10 cellular contexts compared by ENCODE assay signal in the genomic region with DNA sequence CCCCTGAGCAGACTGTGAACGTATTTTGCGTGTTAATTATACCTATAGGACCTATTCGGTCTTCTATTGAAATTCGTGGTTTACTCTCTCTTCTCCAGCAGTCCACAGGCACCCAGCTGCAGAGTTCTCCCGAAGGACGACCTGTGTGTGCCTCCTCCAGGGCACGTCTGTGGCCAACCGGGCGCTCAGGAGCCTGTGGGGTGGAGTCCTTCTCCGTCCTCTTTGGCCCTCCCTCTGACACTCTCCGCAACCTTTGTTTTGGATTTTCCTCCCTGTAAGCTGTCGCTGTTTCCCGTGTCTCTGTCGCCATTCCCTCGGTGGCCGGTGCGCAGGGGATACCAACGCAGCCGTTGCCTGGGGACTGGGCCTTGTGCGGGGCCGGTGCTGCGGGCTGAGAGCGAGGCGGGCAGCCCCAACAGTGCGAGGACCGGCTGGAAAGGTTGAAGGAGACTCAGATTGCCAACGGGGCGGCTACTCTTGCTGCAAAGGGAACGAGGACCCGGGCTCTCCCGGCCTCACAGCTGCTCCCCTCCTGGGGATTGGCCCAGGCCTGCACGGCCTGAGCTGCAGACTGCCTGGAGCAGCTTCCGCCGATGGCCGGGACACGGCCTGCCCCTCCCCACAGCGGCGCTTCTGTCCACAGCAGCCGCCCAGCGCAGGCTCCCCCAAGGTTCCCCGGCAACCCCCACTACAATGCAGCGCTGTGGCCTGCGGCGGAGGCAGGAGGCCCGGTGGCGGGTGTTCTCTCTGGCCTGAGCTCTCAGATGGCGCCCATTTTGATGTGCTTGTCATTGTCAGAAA.
DNase-seq lines count a peak whose midpoint lies in the region; ATAC-seq, FAIRE-seq and TF ChIP-seq lines count a peak whose summit lies in the region.
"Had no signal": no experiment of that assay in that cellular context is flagged by ENCODE, and none has a peak within 500 bp of the region (broad histone marks: within the 10 kb centered on the region; RNA-seq: fewer than 3 reads in every experiment).

No MANE protein-coding gene starts in this region.

- no peaks in the 10 kb centered on the region for H3K9me3 Mint-ChIP-seq in natural killer cell treated with Interleukin-12 subunit alpha and Interleukin-12 subunit beta and Interleukin-15 and Interleukin-18, amount 100 ng/mL, for 72 hours
- H3K9me3 Mint-ChIP-seq in activated T-helper 2 cell treated with anti-CD3 and anti-CD28 coated beads, Interferon-gamma antibody, Interleukin-2, Interleukin-4, amounts not matched to agents 10 μg/mL and 5 μg/mL and 100 μg/mL, durations not matched to agents 14 hours and 24 hours and 36 hours = no peaks in the 10 kb centered on the region

- no peak for TF ChIP-seq CTCF in bronchial epithelial cell (IDR thresholded peaks at IDR 0.05; ENCODE audit: insufficient read depth, low read length, severe bottlenecking)

- H3K4me1 ChIP-seq in GM23248 (ENCODE audit: insufficient read depth) (peaks cover 52% of the 10 kb centered on the region), iPS-20b (ENCODE audit: insufficient read depth, low read length) (peaks cover 8% of the 10 kb centered on the region; the same call in 1 of the 2 replicates), skeletal muscle satellite cell (ENCODE audit: control insufficient read depth, insufficient read depth, low read length) (peaks cover 20% of the 10 kb centered on the region)

- H3K4me2 ChIP-seq in GM23248 (ENCODE audit: unreplicated experiment) (peak overlapping the region; percentile 76), skeletal muscle satellite cell (ENCODE audit: low read length) (peak overlapping the region; percentile 74)

- no peak overlapping the region for H3K4me3 Mint-ChIP-seq in natural killer cell treated with Interleukin-12 subunit alpha and Interleukin-12 subunit beta and Interleukin-15 and Interleukin-18, amount 100 ng/mL, for 72 hours
- H3K4me3 Mint-ChIP-seq in activated T-helper 2 cell treated with anti-CD3 and anti-CD28 coated beads, Interferon-gamma antibody, Interleukin-2, Interleukin-4, amounts not matched to agents 10 μg/mL and 5 μg/mL and 100 μg/mL, durations not matched to agents 14 hours and 24 hours and 36 hours (ENCODE audit: low read depth) = no peak overlapping the region

- H3K27ac Mint-ChIP-seq in natural killer cell treated with Interleukin-12 subunit alpha and Interleukin-12 subunit beta and Interleukin-15 and Interleukin-18, amount 100 ng/mL, for 72 hours = no peak overlapping the region
- H3K27ac Mint-ChIP-seq in activated T-helper 2 cell treated with anti-CD3 and anti-CD28 coated beads, Interferon-gamma antibody, Interleukin-2, Interleukin-4, amounts not matched to agents 10 μg/mL and 5 μg/mL and 100 μg/mL, durations not matched to agents 14 hours and 24 hours and 36 hours = no peak overlapping the region

- H3K36me3 Mint-ChIP-seq in natural killer cell treated with Interleukin-12 subunit alpha and Interleukin-12 subunit beta and Interleukin-15 and Interleukin-18, amount 100 ng/mL, for 72 hours = no peaks in the 10 kb centered on the region
- H3K36me3 Mint-ChIP-seq in activated T-helper 2 cell treated with anti-CD3 and anti-CD28 coated beads, Interferon-gamma antibody, Interleukin-2, Interleukin-4, amounts not matched to agents 10 μg/mL and 5 μg/mL and 100 μg/mL, durations not matched to agents 14 hours and 24 hours and 36 hours (ENCODE audit: low read depth) = no peaks in the 10 kb centered on the region

- no peak for FAIRE-seq in bronchial epithelial cell (lab: Jason Lieb, UNC)

- peak overlapping the region; percentile 80 for H3K27ac ChIP-seq in GM23248
- H3K27ac ChIP-seq in iPS-20b (ENCODE audit: low read length) = no peak overlapping the region
- H3K27ac ChIP-seq: HL-60 had no signal

- 79 to 82% methylated on average over 40 to 47 of the region's 47 CpGs for WGBS in GM23248 (ENCODE audit: low coverage in 1 of 2, low lambda C conversion rate in 2 of 2, missing lambda C conversion rate in 2 of 2), 2 experiments

- intact Hi-C loops in activated T-helper 2 cell treated with anti-CD3 and anti-CD28 coated beads, Interferon-gamma antibody, Interleukin-2, Interleukin-4, amounts not matched to agents 10 μg/mL and 5 μg/mL and 100 μg/mL, durations not matched to agents 14 hours and 24 hours and 36 hours (cut with micrococcal nuclease) = no loop called here

- ATAC-seq in natural killer cell treated with Interleukin-12 subunit alpha and Interleukin-12 subunit beta and Interleukin-15 and Interleukin-18, amount 100 ng/mL, for 72 hours = no peak
- no peak for ATAC-seq in GM21390 (IDR thresholded peaks at IDR 0.05; ENCODE audit: unreplicated experiment)

- H3K9ac ChIP-seq in GM23248 (peak overlapping the region; percentile 66), iPS-20b (ENCODE audit: low read depth, low read length) (peak overlapping the region; percentile 62; the same call in 1 of the 2 replicates), skeletal muscle satellite cell (ENCODE audit: low read depth, low read length) (peak overlapping the region; percentile 68)

- H3K79me2 ChIP-seq in GM23248 (ENCODE audit: insufficient read depth) = no peaks in the 10 kb centered on the region

- H2AFZ ChIP-seq in GM23248 = peak overlapping the region; percentile 65

- peaks cover 38% of the 10 kb centered on the region for H3F3A ChIP-seq in GM23248 (ENCODE audit: insufficient read depth)

- H3K27me3 ChIP-seq in GM23248 (replicated peaks; ENCODE audit: insufficient read depth) = no peaks in the 10 kb centered on the region
- H3K27me3 ChIP-seq in bronchial epithelial cell (ENCODE audit: control insufficient read depth, insufficient read depth, low read length) = no peaks in the 10 kb centered on the region
- peaks cover 41% of the 10 kb centered on the region for H3K27me3 ChIP-seq in iPS-20b (ENCODE audit: insufficient read depth, low read length)
- peaks cover 41% of the 10 kb centered on the region for H3K27me3 ChIP-seq in skeletal muscle satellite cell (ENCODE audit: control insufficient read depth, insufficient read depth, low read length)

- peak overlapping the region; percentile 53 for H3K4me3 ChIP-seq in GM23248
- H3K4me3 ChIP-seq in bronchial epithelial cell (ENCODE audit: low read depth, low read length) = no peak overlapping the region
- H3K4me3 ChIP-seq in iPS-20b (ENCODE audit: low read length) = peak overlapping the region; percentile 53; the same call in 1 of the 2 replicates
- peak overlapping the region; percentile 33 for H3K4me3 ChIP-seq in skeletal muscle satellite cell (ENCODE audit: low read length)

- H3K9me3 ChIP-seq in GM23248 (ENCODE audit: low read depth) (no peaks in the 10 kb centered on the region), iPS-20b (ENCODE audit: insufficient read depth, low read depth, low read length) (no peaks in the 10 kb centered on the region), skeletal muscle satellite cell (replicated peaks; ENCODE audit: low read length) (no peaks in the 10 kb centered on the region)

- peaks cover 16 to 45% of the 10 kb centered on the region in 2 donors for H3K27me3 Mint-ChIP-seq in natural killer cell treated with Interleukin-12 subunit alpha and Interleukin-12 subunit beta and Interleukin-15 and Interleukin-18, amount 100 ng/mL, for 72 hours
- H3K27me3 Mint-ChIP-seq in activated T-helper 2 cell treated with anti-CD3 and anti-CD28 coated beads, Interferon-gamma antibody, Interleukin-2, Interleukin-4, amounts not matched to agents 10 μg/mL and 5 μg/mL and 100 μg/mL, durations not matched to agents 14 hours and 24 hours and 36 hours (ENCODE audit: low read depth) = peaks cover 54% of the 10 kb centered on the region

- DNase-seq in GM23248 = no peak
- peak; percentile 15 for DNase-seq in bronchial epithelial cell (ENCODE audit: low read depth)
- DNase-seq in natural killer cell treated with Interleukin-12 subunit alpha and Interleukin-12 subunit beta and Interleukin-15 and Interleukin-18, amount 100 ng/mL, for 72 hours (ENCODE audit: low spot score) = no peak
- no peak for DNase-seq in COLO829 (ENCODE audit: low spot score)
- DNase-seq in activated T-helper 2 cell treated with anti-CD3 and anti-CD28 coated beads, Interferon-gamma antibody, Interleukin-2, Interleukin-4, amounts not matched to agents 10 μg/mL and 5 μg/mL and 100 μg/mL, durations not matched to agents 14 hours and 24 hours and 36 hours (ENCODE audit: low spot score) = no peak
- DNase-seq: activated CD4-positive, alpha-beta T cell treated with anti-CD3 and anti-CD28 coated beads for 4 hours had no signal

- H3K9me2 ChIP-seq in GM23248 (ENCODE audit: insufficient read depth) = no peaks in the 10 kb centered on the region; the same call in 1 of the 2 replicates

- H3K4me1 Mint-ChIP-seq in natural killer cell treated with Interleukin-12 subunit alpha and Interleukin-12 subunit beta and Interleukin-15 and Interleukin-18, amount 100 ng/mL, for 72 hours (ENCODE audit: low read depth in 2 of 2) = peaks cover 12 to 14% of the 10 kb centered on the region in 2 donors
- H3K4me1 Mint-ChIP-seq in activated T-helper 2 cell treated with anti-CD3 and anti-CD28 coated beads, Interferon-gamma antibody, Interleukin-2, Interleukin-4, amounts not matched to agents 10 μg/mL and 5 μg/mL and 100 μg/mL, durations not matched to agents 14 hours and 24 hours and 36 hours (ENCODE audit: low read depth) = peaks cover 18% of the 10 kb centered on the region

- in situ Hi-C loops in GM23248 (cut with MboI) = no loop called here

- H4K20me1 ChIP-seq in GM23248 (ENCODE audit: insufficient read depth) = no peaks in the 10 kb centered on the region

- H3K36me3 ChIP-seq in GM23248 (ENCODE audit: low read depth) (no peaks in the 10 kb centered on the region), bronchial epithelial cell (ENCODE audit: control insufficient read depth, insufficient read depth, low read length) (no peaks in the 10 kb centered on the region), iPS-20b (ENCODE audit: insufficient read depth, low read depth, low read length) (no peaks in the 10 kb centered on the region), skeletal muscle satellite cell (ENCODE audit: insufficient read depth, low read length) (no peaks in the 10 kb centered on the region)
